Comparison of ENCODE assay signal across 1 cellular context in genomic region chr3:126918223-126918622, GRCh38.
TF ChIP-seq lines count a peak whose summit lies in the region.

No MANE protein-coding gene starts in this region.

TF ChIP-seq in K562, 482 proteins besides CTCF, POLR2A, EP300 and RAD21 (continued from another document):
- TF ChIP-seq ZBTB40 (IDR thresholded peaks at IDR 0.05): no peak
- no peak for TF ChIP-seq ZBTB40 (CRISPR knock-in tag; IDR thresholded peaks at IDR 0.05)
- TF ChIP-seq IRF2 (CRISPR knock-in tag; IDR thresholded peaks at IDR 0.05): no peak
- TF ChIP-seq TAF9B (IDR thresholded peaks at IDR 0.05; ENCODE audit: partially characterized antibody): no peak
- TF ChIP-seq CEBPB (tag; IDR thresholded peaks at IDR 0.05): peak; percentile 76
